In the genomic region with DNA sequence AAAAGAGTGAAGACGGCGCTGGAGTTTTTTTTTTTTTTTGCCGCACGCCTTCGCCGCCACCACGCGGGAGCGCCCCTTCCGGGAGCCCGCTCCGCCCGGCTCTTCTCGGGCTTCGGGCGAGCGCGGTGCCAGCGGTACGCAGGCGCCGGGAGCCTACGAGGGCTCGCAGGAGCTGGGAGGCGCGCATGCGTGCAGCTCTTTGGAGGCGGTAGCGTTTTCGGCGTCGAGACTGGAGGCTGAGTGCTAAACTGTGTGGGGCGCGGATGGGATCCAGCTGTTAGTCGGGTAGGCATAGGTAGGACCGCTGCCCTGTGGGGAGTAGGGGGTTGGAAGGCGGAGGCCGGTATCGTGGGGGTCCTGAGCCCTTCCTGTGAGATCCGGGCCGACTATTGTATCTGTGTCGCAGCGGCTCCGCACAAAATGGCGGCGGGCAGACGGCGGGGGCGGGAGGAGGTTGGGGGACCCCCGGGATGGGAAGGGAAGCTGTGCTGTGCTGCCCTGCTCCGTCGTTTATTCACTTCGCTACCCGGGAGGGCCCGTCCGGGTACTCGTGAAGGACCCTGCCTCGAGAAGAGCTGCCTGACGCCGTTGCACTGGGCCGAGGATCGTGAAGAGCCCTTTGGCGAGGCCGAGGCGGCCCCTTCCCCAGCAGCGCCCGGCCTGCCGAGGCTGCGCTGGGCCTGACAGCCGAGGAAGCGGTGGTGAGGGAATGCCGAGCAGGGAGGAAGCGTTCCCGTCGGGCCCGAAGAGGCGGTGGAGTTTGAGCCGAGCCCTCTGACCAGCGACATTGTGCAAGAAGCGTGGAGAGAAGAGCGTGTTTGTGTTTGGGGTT, we compare ENCODE assay signal across 1 cellular context.
TF ChIP-seq lines count a peak whose summit lies in the region.

A gene with protein sequence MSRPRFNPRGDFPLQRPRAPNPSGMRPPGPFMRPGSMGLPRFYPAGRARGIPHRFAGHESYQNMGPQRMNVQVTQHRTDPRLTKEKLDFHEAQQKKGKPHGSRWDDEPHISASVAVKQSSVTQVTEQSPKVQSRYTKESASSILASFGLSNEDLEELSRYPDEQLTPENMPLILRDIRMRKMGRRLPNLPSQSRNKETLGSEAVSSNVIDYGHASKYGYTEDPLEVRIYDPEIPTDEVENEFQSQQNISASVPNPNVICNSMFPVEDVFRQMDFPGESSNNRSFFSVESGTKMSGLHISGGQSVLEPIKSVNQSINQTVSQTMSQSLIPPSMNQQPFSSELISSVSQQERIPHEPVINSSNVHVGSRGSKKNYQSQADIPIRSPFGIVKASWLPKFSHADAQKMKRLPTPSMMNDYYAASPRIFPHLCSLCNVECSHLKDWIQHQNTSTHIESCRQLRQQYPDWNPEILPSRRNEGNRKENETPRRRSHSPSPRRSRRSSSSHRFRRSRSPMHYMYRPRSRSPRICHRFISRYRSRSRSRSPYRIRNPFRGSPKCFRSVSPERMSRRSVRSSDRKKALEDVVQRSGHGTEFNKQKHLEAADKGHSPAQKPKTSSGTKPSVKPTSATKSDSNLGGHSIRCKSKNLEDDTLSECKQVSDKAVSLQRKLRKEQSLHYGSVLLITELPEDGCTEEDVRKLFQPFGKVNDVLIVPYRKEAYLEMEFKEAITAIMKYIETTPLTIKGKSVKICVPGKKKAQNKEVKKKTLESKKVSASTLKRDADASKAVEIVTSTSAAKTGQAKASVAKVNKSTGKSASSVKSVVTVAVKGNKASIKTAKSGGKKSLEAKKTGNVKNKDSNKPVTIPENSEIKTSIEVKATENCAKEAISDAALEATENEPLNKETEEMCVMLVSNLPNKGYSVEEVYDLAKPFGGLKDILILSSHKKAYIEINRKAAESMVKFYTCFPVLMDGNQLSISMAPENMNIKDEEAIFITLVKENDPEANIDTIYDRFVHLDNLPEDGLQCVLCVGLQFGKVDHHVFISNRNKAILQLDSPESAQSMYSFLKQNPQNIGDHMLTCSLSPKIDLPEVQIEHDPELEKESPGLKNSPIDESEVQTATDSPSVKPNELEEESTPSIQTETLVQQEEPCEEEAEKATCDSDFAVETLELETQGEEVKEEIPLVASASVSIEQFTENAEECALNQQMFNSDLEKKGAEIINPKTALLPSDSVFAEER (N-terminal part only) (plus strand): TSS at position 202 of the 832 bp plus-strand sequence. CDS start 17,173 bp downstream, outside the sequence.

TF ChIP-seq in IMR-90, 13 proteins besides CTCF, POLR2A, EP300 and RAD21 (continued from another document):
- TF ChIP-seq ELK1 (IDR thresholded peaks at IDR 0.05; ENCODE audit: borderline replicate concordance, low read depth, low read length) (no peak), CHD1 (IDR thresholded peaks at IDR 0.05; ENCODE audit: low read depth, low read length) (no peak), BHLHE40 (IDR thresholded peaks at IDR 0.05; ENCODE audit: low read depth, low read length) (no peak), CEBPB (IDR thresholded peaks at IDR 0.05; ENCODE audit: low read depth, low read length) (peak; percentile 93), MAZ (IDR thresholded peaks at IDR 0.05; ENCODE audit: borderline replicate concordance, low read depth, low read length) (peak; percentile 9; the same call in 1 of the 2 replicates), SMC3 (IDR thresholded peaks at IDR 0.05; ENCODE audit: low read depth, low read length) (peak; percentile 36; the same call in 1 of the 2 replicates), MXI1 (IDR thresholded peaks at IDR 0.05; ENCODE audit: borderline replicate concordance, low read depth, low read length) (peak; percentile 70; the same call in 1 of the 2 replicates), MAFK (IDR thresholded peaks at IDR 0.05; ENCODE audit: low read depth, low read length) (no peak)
- TF ChIP-seq, protein P1, sequence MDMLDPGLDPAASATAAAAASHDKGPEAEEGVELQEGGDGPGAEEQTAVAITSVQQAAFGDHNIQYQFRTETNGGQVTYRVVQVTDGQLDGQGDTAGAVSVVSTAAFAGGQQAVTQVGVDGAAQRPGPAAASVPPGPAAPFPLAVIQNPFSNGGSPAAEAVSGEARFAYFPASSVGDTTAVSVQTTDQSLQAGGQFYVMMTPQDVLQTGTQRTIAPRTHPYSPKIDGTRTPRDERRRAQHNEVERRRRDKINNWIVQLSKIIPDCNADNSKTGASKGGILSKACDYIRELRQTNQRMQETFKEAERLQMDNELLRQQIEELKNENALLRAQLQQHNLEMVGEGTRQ (IDR thresholded peaks at IDR 0.05; ENCODE audit: low read depth, low read length), result no peak
